8 cellular contexts compared by ENCODE assay signal in the genomic region with DNA sequence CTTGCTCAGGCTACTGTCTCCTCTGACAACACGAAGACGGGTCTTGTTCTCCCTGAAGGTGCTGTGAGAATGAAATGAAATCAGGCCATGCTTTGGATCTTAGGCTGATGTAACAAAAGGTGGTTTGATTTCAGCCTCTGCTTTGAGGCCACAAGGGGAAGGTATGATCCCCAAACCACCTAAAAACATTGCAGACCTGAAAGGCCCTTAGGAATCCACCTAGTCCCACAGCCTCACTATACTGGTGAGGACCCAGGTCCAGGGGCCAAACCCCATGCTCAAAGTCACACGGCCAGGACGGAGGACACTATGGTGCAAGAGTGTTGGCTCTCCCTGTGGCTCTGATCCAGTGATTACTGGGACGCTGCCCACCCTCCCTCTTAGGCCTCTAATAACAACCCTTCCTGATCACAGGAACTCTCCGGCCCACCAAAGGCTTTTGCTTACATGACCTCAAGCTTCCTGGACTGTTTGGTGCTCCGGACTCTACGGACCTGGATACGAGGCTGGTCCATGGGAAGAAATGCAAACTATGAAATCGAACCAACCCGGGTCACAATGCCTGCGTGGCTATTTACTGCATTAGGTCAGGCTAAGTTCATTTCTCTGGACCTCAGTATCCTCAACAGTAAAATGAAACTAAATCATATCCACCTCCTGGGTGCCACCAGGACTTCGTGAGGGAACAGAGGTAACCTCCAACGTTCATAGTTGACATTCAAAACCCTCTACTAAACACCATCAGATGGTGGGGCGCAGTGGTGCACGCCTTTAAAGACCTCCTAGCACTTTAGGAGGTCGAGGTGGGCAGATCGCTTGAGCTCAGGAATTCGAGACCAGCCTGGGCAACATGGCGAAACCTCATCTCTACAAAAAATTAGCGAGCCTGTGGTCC. TPM values are rescaled to one million over a fixed set of nuclear protein-coding genes. Genes with fewer than 3 reads are reported as not detected.
DNase-seq lines count a peak whose midpoint lies in the region; ATAC-seq, FAIRE-seq and TF ChIP-seq lines count a peak whose summit lies in the region.

No MANE protein-coding gene starts in this region.

- BruUV-seq in Calu3 (replicated peaks; lab: Mats Ljungman, UMichigan) (no TSS peak), endothelial cell of umbilical vein (replicated peaks; lab: Mats Ljungman, UMichigan) (no TSS peak)

- H3K9me3 Mint-ChIP-seq in Calu3 (ENCODE audit: low read depth, unreplicated experiment), result peaks cover 2% of the 10 kb centered on the region

- peak overlapping the region; percentile 91 for H2AK5ac ChIP-seq in neuronal stem cell (ENCODE audit: low read depth, low read length)

- no peak overlapping the region for H2BK12ac ChIP-seq in neuronal stem cell (ENCODE audit: low read length)

- intact Hi-C loops in Calu3 (cut with micrococcal nuclease; ENCODE audit: unreplicated experiment), result no loop called here
- intact Hi-C loops in endothelial cell of umbilical vein (cut with micrococcal nuclease), result no loop called here

- TF ChIP-seq CTCF in Calu3 (IDR thresholded peaks at IDR 0.05; ENCODE audit: unreplicated experiment) (no peak), endothelial cell of umbilical vein (IDR thresholded peaks at IDR 0.05; ENCODE audit: extremely low read depth in 1 of 2, insufficient read depth in 1 of 2, low read depth in 1 of 2, low read length in 2 of 2) (no peak)

- H3K27me3 Mint-ChIP-seq in Calu3 (ENCODE audit: unreplicated experiment), result no peaks in the 10 kb centered on the region

- WGBS in neuronal stem cell (ENCODE audit: extremely low coverage in 2 of 2, insufficient read length in 2 of 2, insufficient replicate concordance in 1 of 2), 2 donors, result no CpG with 5 or more reads among the region's 21 CpGs

- H3K79me2 ChIP-seq in endothelial cell of umbilical vein (ENCODE audit: control insufficient read depth, insufficient read depth, low read length), result peaks cover 47% of the 10 kb centered on the region

- DNase-seq in Calu3 (no peak), OCI-M1 (lab: John Stamatoyannopoulos, UW) (peak; percentile 71), endothelial cell of umbilical vein (ENCODE audit: low read depth, low spot score) (peak; percentile 57), neuronal stem cell (ENCODE audit: low spot score) (no peak), putamen (ENCODE audit: low spot score) (no peak), HEK293T (ENCODE audit: extremely low spot score) (no peak), NCI-H146 (lab: John Stamatoyannopoulos, UW) (no peak)

- CTCF ChIA-PET in Calu3 (lab: Charles Lee) (interaction anchor here (1.7 kb wide), 1 partner anchor 93 kb away, joined by 5 read pairs; no protein-coding TSS in a partner anchor), endothelial cell of umbilical vein (lab: Charles Lee) (interaction anchor here (0.7 to 2.0 kb wide), 5 partner anchors 27 to 132 kb away, joined by 3 to 8 read pairs (median 4); no protein-coding TSS in a partner anchor), HEK293T (lab: Yijun Ruan, JAX) (interaction anchor here (0.6 kb wide), 1 partner anchor 60 kb away, joined by 4 read pairs; no protein-coding TSS in a partner anchor)

- peaks cover 37% of the 10 kb centered on the region for H3K4me1 Mint-ChIP-seq in Calu3 (ENCODE audit: low read depth, unreplicated experiment)

- no peak overlapping the region for H4K8ac ChIP-seq in neuronal stem cell (ENCODE audit: low read depth, low read length)

- H3K27ac Mint-ChIP-seq in Calu3 (ENCODE audit: unreplicated experiment), result peak overlapping the region; percentile 36

- POLR2A ChIA-PET in endothelial cell of umbilical vein (lab: Charles Lee) (no interaction called here), HEK293T (lab: Yijun Ruan, JAX) (interaction anchor here (1.9 kb wide), 1 partner anchor 11 kb away, joined by 14 read pairs; no protein-coding TSS in a partner anchor)

- peak overlapping the region; percentile 83 for H3K4me3 Mint-ChIP-seq in Calu3 (ENCODE audit: low read depth, unreplicated experiment)

- no peak overlapping the region for H2BK15ac ChIP-seq in neuronal stem cell (ENCODE audit: low read length)

- H3K14ac ChIP-seq in neuronal stem cell (ENCODE audit: low read length), result no peak overlapping the region

- dilution Hi-C loops in endothelial cell of umbilical vein (cut with MboI; ENCODE audit: extremely low pct_ligation_motif_present, low sequenced_read_pairs), result no loop called here

- H3K23ac ChIP-seq in neuronal stem cell (ENCODE audit: low read depth, low read length, poor library complexity), result no peak overlapping the region

- no peak overlapping the region for H4K91ac ChIP-seq in neuronal stem cell (ENCODE audit: low read depth, low read length, poor library complexity)

- peak overlapping the region; percentile 19 to 95 (median 79) for H3K4me3 ChIP-seq in endothelial cell of umbilical vein (replicated peaks in 1 of 3; ENCODE audit: insufficient read depth in 1 of 3, low read depth in 1 of 3, low read length in 3 of 3)
- H3K4me3 ChIP-seq in neuronal stem cell (ENCODE audit: low read length in 2 of 2), result no peak overlapping the region

- H3K4me2 ChIP-seq in endothelial cell of umbilical vein (ENCODE audit: insufficient read depth, low read length) (peak overlapping the region; percentile 80), neuronal stem cell (ENCODE audit: insufficient read depth, low read length, poor library complexity, severe bottlenecking) (peak overlapping the region; percentile 87)

- H3K36me3 ChIP-seq in endothelial cell of umbilical vein (ENCODE audit: control insufficient read depth in 2 of 2, extremely low read depth in 1 of 2, insufficient read depth in 2 of 2, low read length in 2 of 2) (peaks cover 5 to 12% of the 10 kb centered on the region in 2 experiments), neuronal stem cell (replicated peaks in 1 of 2; ENCODE audit: control insufficient read depth in 2 of 2, insufficient read depth in 2 of 2, low read length in 2 of 2) (peaks cover 0 to 11% of the 10 kb centered on the region in 2 donors)

- no peaks in the 10 kb centered on the region for H3K9me3 ChIP-seq in endothelial cell of umbilical vein (replicated peaks; ENCODE audit: control insufficient read depth, insufficient read depth, low read length)
- peaks cover under 1 to 3% of the 10 kb centered on the region in 2 donors for H3K9me3 ChIP-seq in neuronal stem cell (replicated peaks in 1 of 2; ENCODE audit: control insufficient read depth in 2 of 2, insufficient read depth in 1 of 2, low read depth in 1 of 2, low read length in 2 of 2)

- H3K4me1 ChIP-seq in endothelial cell of umbilical vein (ENCODE audit: control insufficient read depth, extremely low read depth, insufficient read depth, low read length) (peaks cover 33% of the 10 kb centered on the region), neuronal stem cell (ENCODE audit: control insufficient read depth in 2 of 2, insufficient read depth in 1 of 2, low read depth in 1 of 2, low read length in 2 of 2) (peaks cover 5% of the 10 kb centered on the region in 2 donors)

- no peaks in the 10 kb centered on the region for H3K79me1 ChIP-seq in neuronal stem cell (ENCODE audit: low read depth, low read length)

- peak; percentile 63 for FAIRE-seq in endothelial cell of umbilical vein (lab: Jason Lieb, UNC)

- no peak for ATAC-seq in GM18858 (IDR thresholded peaks at IDR 0.05; ENCODE audit: unreplicated experiment)

- H3K9me1 ChIP-seq in endothelial cell of umbilical vein (replicated peaks; ENCODE audit: control insufficient read depth, extremely low read depth, insufficient read depth, low read length), result no peaks in the 10 kb centered on the region

- TF ChIP-seq POLR2A in endothelial cell of umbilical vein (IDR thresholded peaks at IDR 0.05; ENCODE audit: low read depth, low read length), result no peak

- H2BK5ac ChIP-seq in neuronal stem cell (ENCODE audit: low read length), result no peak overlapping the region

- H3K27ac ChIP-seq in endothelial cell of umbilical vein (ENCODE audit: insufficient read depth, low read depth, low read length) (peak overlapping the region; percentile 41), neuronal stem cell (replicated peaks; ENCODE audit: low read length) (no peak overlapping the region)

- H3K27me3 ChIP-seq in endothelial cell of umbilical vein (ENCODE audit: control insufficient read depth in 2 of 2, insufficient read depth in 2 of 2, low read length in 2 of 2) (no peaks in the 10 kb centered on the region), neuronal stem cell (ENCODE audit: control insufficient read depth in 3 of 3, insufficient read depth in 3 of 3, low read depth in 1 of 3, low read length in 3 of 3) (peaks cover 0 to 11% (median 0%) of the 10 kb centered on the region in 3 experiments)

- H2BK120ac ChIP-seq in neuronal stem cell (ENCODE audit: low read depth, low read length), result no peak overlapping the region

- no peak overlapping the region for H3K18ac ChIP-seq in neuronal stem cell (ENCODE audit: low read length)

- H4K20me1 ChIP-seq in endothelial cell of umbilical vein (replicated peaks; ENCODE audit: control insufficient read depth, extremely low read depth, insufficient read depth, low read length), result no peaks in the 10 kb centered on the region

- no peak overlapping the region for H3K4ac ChIP-seq in neuronal stem cell (ENCODE audit: low read length)

- H3K9ac ChIP-seq in endothelial cell of umbilical vein (replicated peaks; ENCODE audit: extremely low read depth, insufficient read depth, low read length) (peak overlapping the region; percentile 97), neuronal stem cell (ENCODE audit: low read depth, low read length, poor library complexity) (no peak overlapping the region)

- peaks cover 76% of the 10 kb centered on the region for H3K36me3 Mint-ChIP-seq in Calu3 (ENCODE audit: insufficient read depth, unreplicated experiment)

- H2AFZ ChIP-seq in endothelial cell of umbilical vein (ENCODE audit: low read depth, low read length) (peak overlapping the region; percentile 10), neuronal stem cell (ENCODE audit: low read length) (peak overlapping the region; percentile 99)

RNA-seq across cellular contexts. Expression of a gene that starts 1.5 kb away (rescaled TPM):
- total RNA-seq in Calu3 (2022) (107 and 144 TPM in 2 replicates), endothelial cell of umbilical vein (69.4 and 98.4 TPM in 2 replicates)
- polyA plus RNA-seq in endothelial cell of umbilical vein, result 42.8 and 51.1 TPM in 2 replicates
- 32.9 and 35.4 TPM in 2 replicates for polyA plus RNA-seq in endothelial cell of umbilical vein (2011; cell fraction: cytosol; rRNA removed)
- polyA plus RNA-seq in endothelial cell of umbilical vein (2011; cell fraction: nucleus; rRNA removed), result 125 and 147 TPM in 2 replicates
- polyA plus RNA-seq in endothelial cell of umbilical vein (2012), result 60.8 and 86.4 TPM in 2 replicates
- polyA minus RNA-seq in endothelial cell of umbilical vein, result 92.0 and 119 TPM in 2 replicates
- polyA minus RNA-seq in endothelial cell of umbilical vein (2011; cell fraction: cytosol; rRNA and poly(A)+ RNA removed), result 36.7 TPM
- 71.4 and 80.7 TPM in 2 replicates for polyA minus RNA-seq in endothelial cell of umbilical vein (2011; cell fraction: nucleus; rRNA and poly(A)+ RNA removed)
- polyA plus RNA-seq in neuronal stem cell (2013, experiment 1 of 2), result 9.0 TPM
- polyA plus RNA-seq in neuronal stem cell (2013, experiment 2 of 2), result 8.7 TPM

RNA-seq across cellular contexts. Expression of a gene that starts 48.5 kb away (rescaled TPM):
- total RNA-seq in Calu3 (2022) (13.4 and 13.5 TPM in 2 replicates), endothelial cell of umbilical vein (17.6 and 20.6 TPM in 2 replicates)
- 2.7 and 4.2 TPM in 2 replicates for polyA plus RNA-seq in endothelial cell of umbilical vein
- polyA plus RNA-seq in endothelial cell of umbilical vein (2011; cell fraction: cytosol; rRNA removed), result 4.8 and 5.3 TPM in 2 replicates
- polyA plus RNA-seq in endothelial cell of umbilical vein (2011; cell fraction: nucleus; rRNA removed), result 6.7 and 7.6 TPM in 2 replicates
- polyA plus RNA-seq in endothelial cell of umbilical vein (2012), result 12.0 and 16.0 TPM in 2 replicates
- polyA minus RNA-seq in endothelial cell of umbilical vein, result 3.9 and 5.0 TPM in 2 replicates
- 3.8 TPM for polyA minus RNA-seq in endothelial cell of umbilical vein (2011; cell fraction: cytosol; rRNA and poly(A)+ RNA removed)
- 5.0 and 5.1 TPM in 2 replicates for polyA minus RNA-seq in endothelial cell of umbilical vein (2011; cell fraction: nucleus; rRNA and poly(A)+ RNA removed)
- polyA plus RNA-seq in neuronal stem cell (2013, experiment 1 of 2), result 21.0 TPM
- 21.7 TPM for polyA plus RNA-seq in neuronal stem cell (2013, experiment 2 of 2)

Comparison
In these comparisons a context has a peak if more than half of its experiments do, and no peak if none do; other contexts are left out.
1. DNase-seq: peak in OCI-M1 (single experiment) and endothelial cell of umbilical vein (single experiment); none in Calu3 (single experiment), neuronal stem cell (single experiment), putamen (single experiment), HEK293T (single experiment) and NCI-H146 (single experiment).
2. H3K4me3 ChIP-seq: peak in endothelial cell of umbilical vein (3 of 3); none in neuronal stem cell (0 of 2).